8 cellular contexts compared by ENCODE assay signal in the genomic region with DNA sequence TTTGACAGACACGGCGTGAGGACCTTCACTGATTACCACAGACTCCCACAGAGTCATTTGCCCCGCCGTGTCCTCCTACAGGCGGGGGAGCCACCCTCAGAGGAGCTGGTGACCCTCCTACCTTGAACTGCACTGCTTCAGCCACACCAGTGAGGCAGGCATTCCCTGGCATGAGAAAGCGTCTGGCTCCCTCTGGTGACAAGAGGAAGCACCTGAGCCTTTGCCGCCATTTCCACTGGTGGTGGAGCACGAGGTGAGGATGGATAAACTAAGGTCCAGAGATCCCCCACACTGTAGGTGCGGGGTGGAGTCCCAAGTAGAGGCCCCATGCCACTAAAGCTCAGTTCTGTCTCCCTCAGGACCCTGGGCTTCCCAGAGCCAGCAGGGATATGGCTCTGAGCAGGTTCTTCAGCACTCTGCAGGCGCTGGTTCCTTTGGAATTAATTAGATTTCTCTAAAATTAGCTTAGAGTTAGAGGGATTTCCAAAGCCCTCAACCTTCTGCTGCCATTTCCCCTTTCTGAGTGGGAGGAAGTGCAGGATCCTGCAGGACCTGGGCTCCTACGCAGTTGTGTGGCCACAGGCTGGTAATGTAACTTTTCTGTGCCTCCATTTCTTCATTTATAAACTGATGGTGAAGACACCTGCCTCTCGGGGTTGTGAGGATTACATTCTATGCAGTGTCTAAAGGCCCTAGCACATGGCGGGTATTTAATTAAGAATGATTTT.
A peak's percentile ranks its signal among the peaks of the same experiment; 100 is the strongest.
DNase-seq lines count a peak whose midpoint lies in the region; ATAC-seq and TF ChIP-seq lines count a peak whose summit lies in the region.

No MANE protein-coding gene starts in this region.

- H3K27me3 ChIP-seq in WERI-Rb-1 (ENCODE audit: insufficient read depth, low read depth, severe bottlenecking), result peaks cover 50% of the 10 kb centered on the region

- H3K36me3 ChIP-seq in WERI-Rb-1, result no peaks in the 10 kb centered on the region

- no peak overlapping the region for H3K27ac ChIP-seq in WERI-Rb-1

- H3K4me3 ChIP-seq in WERI-Rb-1 (ENCODE audit: low read depth, low read length), result no peak overlapping the region
- no peak overlapping the region for H3K4me3 ChIP-seq in cardiac fibroblast (replicated peaks in 1 of 2; ENCODE audit: low read depth in 2 of 2, low read length in 2 of 2)

- H3K9me3 ChIP-seq in WERI-Rb-1 (ENCODE audit: severe bottlenecking), result peaks cover 3% of the 10 kb centered on the region

- ATAC-seq in HG02759 (IDR thresholded peaks at IDR 0.05; ENCODE audit: unreplicated experiment), result peak; percentile 80

- DNase-seq in DMS79 treated with DMSO at 0.1 percent for 48 hours (lab: John Stamatoyannopoulos, UW) (peak; percentile 7), DMS79 (lab: John Stamatoyannopoulos, UW) (no peak), NCI-H2107 (lab: John Stamatoyannopoulos, UW) (peak; percentile 58), WERI-Rb-1 (peak; percentile 73), cardiac fibroblast (ENCODE audit: low read depth in 2 of 2) (peak; percentile 74 to 78), kidney glomerular epithelial cell (lab: John Stamatoyannopoulos, UW) (peak; percentile 54)
- DNase-seq in stimulated activated CD4-positive, alpha-beta T cell treated with anti-CD3 and anti-CD28 coated beads, Interleukin-4, amount 100 ng/mL, for 48 hours (ENCODE audit: low read depth in 2 of 2), result peak; percentile 52 to 61

- TF ChIP-seq CTCF in WERI-Rb-1 (IDR thresholded peaks at IDR 0.05; ENCODE audit: low read depth, low read length) (peak; percentile 90), cardiac fibroblast (IDR thresholded peaks at IDR 0.05; ENCODE audit: low read depth, low read length) (peak; percentile 85)
